ENCODE assay signal across 15 cellular contexts in the genomic region with DNA sequence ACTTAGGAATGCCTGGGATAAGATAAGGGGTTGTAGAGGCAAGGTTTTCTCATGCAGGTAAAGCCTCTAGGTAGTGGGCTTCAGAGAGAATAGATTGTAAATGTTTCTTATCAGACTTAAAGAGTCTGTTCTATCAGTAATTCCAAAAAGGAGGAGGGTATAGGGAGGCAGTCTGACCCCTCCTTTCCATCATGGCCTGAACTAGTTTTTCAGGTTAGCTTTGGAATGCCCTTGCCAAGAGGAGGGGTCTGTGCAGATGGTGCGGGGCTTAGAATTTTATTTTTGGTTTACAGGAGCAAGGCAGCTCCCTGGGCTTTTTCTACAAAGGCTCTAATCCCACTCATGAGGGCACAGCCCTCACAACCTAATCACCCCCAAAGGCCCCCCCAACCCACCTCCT.
DNase-seq lines count a peak whose midpoint lies in the region; ATAC-seq and TF ChIP-seq lines count a peak whose summit lies in the region.
"Had no signal": no experiment of that assay in that cellular context is flagged by ENCODE, and none has a peak within 500 bp of the region (broad histone marks: within the 10 kb centered on the region; RNA-seq: fewer than 3 reads in every experiment).

No MANE protein-coding gene starts in this region.

- CTCF ChIA-PET in Caco-2 (lab: Charles Lee) (no interaction called here), PC-9 (lab: Charles Lee) (no interaction called here)

- peak overlapping the region; percentile 43 for H2AK5ac ChIP-seq in mesendoderm (ENCODE audit: low read length)

- TF ChIP-seq CTCF in Caco-2 (IDR thresholded peaks at IDR 0.05; ENCODE audit: insufficient read depth in 1 of 2, low read depth in 1 of 2, low read length in 1 of 2, severe bottlenecking in 1 of 2, unreplicated experiment in 1 of 2) (no peak), PC-9 (conservative IDR thresholded peaks at IDR 0.05) (no peak), type B pancreatic cell (conservative IDR thresholded peaks at IDR 0.05) (no peak)

- no peak overlapping the region for H3K4me3 ChIP-seq in Caco-2 (ENCODE audit: low read depth, low read length)
- H3K4me3 ChIP-seq in PC-9 = no peak overlapping the region
- H3K4me3 ChIP-seq in mesendoderm (ENCODE audit: low read length) = no peak overlapping the region
- H3K4me3 ChIP-seq: BLaER1 treated with 17β-estradiol and CSF1 and Interleukin-3, amounts not matched to agents 10 nM and 100 nM; HAP-1; K562 had no signal

- H3K9me3 ChIP-seq in Caco-2 (peaks cover 10% of the 10 kb centered on the region), PC-9 (ENCODE audit: insufficient read depth, low read depth) (0 out of 2 replicates have a peak, but pooled peaks cover 4% of the 10 kb centered on the region)
- H3K9me3 ChIP-seq: HAP-1 had no signal

- no peak overlapping the region for H2BK5ac ChIP-seq in mesendoderm (ENCODE audit: low read length)

- H3K56ac ChIP-seq in mesendoderm (ENCODE audit: low read length) = peak overlapping the region; percentile 31

- H3K27ac Mint-ChIP-seq in Caco-2 (ENCODE audit: unreplicated experiment) (peak overlapping the region; percentile 89), type B pancreatic cell (peak overlapping the region; percentile 80)
- H3K27ac Mint-ChIP-seq: B cell had no signal

- no peak overlapping the region for H2BK120ac ChIP-seq in mesendoderm (ENCODE audit: low read depth, low read length)

- H2BK15ac ChIP-seq in mesendoderm (replicated peaks; ENCODE audit: low read depth) = no peak overlapping the region

- POLR2A ChIA-PET in Caco-2 (lab: Charles Lee) (no interaction called here), PC-9 (lab: Charles Lee; ENCODE audit: unreplicated experiment) (no interaction called here)

- no CpG with 5 or more reads among the region's 1 CpG for WGBS in mesendoderm (ENCODE audit: extremely low coverage, insufficient coverage, low lambda C conversion rate)

- no peaks in the 10 kb centered on the region for H3K27me3 Mint-ChIP-seq in Caco-2 (ENCODE audit: insufficient read depth, unreplicated experiment)
- H3K27me3 Mint-ChIP-seq in type B pancreatic cell = no peaks in the 10 kb centered on the region
- H3K27me3 Mint-ChIP-seq: B cell had no signal

- peak overlapping the region; percentile 62 for H3K18ac ChIP-seq in mesendoderm (ENCODE audit: low read length)

- no peak overlapping the region for H3K23ac ChIP-seq in mesendoderm (ENCODE audit: low read length)

- no peaks in the 10 kb centered on the region for H3F3A ChIP-seq in PC-9 (ENCODE audit: insufficient read depth, low read depth)

- peak overlapping the region; percentile 0 for H3K4me3 Mint-ChIP-seq in Caco-2 (ENCODE audit: unreplicated experiment)
- peak overlapping the region; percentile 48 for H3K4me3 Mint-ChIP-seq in type B pancreatic cell
- H3K4me3 Mint-ChIP-seq: B cell had no signal

- no peak overlapping the region for H2AFZ ChIP-seq in PC-9

- H3K79me1 ChIP-seq in mesendoderm (ENCODE audit: low read length) = no peaks in the 10 kb centered on the region

- H4K20me1 ChIP-seq in PC-9 (ENCODE audit: insufficient read depth) = no peaks in the 10 kb centered on the region
- H4K20me1 ChIP-seq: BLaER1 treated with 17β-estradiol and CSF1 and Interleukin-3, amounts not matched to agents 10 nM and 100 nM had no signal

- no TSS peak for BruUV-seq in Caco-2 (replicated peaks; lab: Mats Ljungman, UMichigan)
- no TSS peak for BruUV-seq in PC-9 (replicated peaks; lab: Mats Ljungman, UMichigan)

- no peak overlapping the region for H4K5ac ChIP-seq in mesendoderm (ENCODE audit: low read length)

- H3K9me2 ChIP-seq in PC-9 (ENCODE audit: insufficient read depth) = no peaks in the 10 kb centered on the region

- H3K4me1 Mint-ChIP-seq in Caco-2 (ENCODE audit: low read depth, unreplicated experiment) (peaks cover 48% of the 10 kb centered on the region), type B pancreatic cell (ENCODE audit: unreplicated experiment) (peaks cover 42% of the 10 kb centered on the region)

- H3K4me1 ChIP-seq in Caco-2 = peaks cover 55% of the 10 kb centered on the region
- peaks cover 10% of the 10 kb centered on the region for H3K4me1 ChIP-seq in PC-9 (replicated peaks; ENCODE audit: insufficient read depth)
- H3K4me1 ChIP-seq in mesendoderm (ENCODE audit: control insufficient read depth, low read depth, low read length) = peaks cover 1% of the 10 kb centered on the region

- no peak overlapping the region for H4K8ac ChIP-seq in mesendoderm (ENCODE audit: low read depth, low read length)

- no peak overlapping the region for H3K9ac ChIP-seq in mesendoderm (ENCODE audit: low read length)
- H3K9ac ChIP-seq: BLaER1 treated with 17β-estradiol and CSF1 and Interleukin-3, amounts not matched to agents 10 nM and 100 nM had no signal

- DNase-seq in Caco-2 (peak; percentile 67 to 71), PC-9 (no peak), mesendoderm (peak; percentile 72), type B pancreatic cell (ENCODE audit: extremely low spot score, unreplicated experiment) (no peak)
- DNase-seq: DMS153, DMS79, GF-D8, IMR-90 had no signal

- H3K9me3 Mint-ChIP-seq in Caco-2 (ENCODE audit: unreplicated experiment) (peaks cover 22% of the 10 kb centered on the region), type B pancreatic cell (peaks cover 13% of the 10 kb centered on the region)

- H3K36me3 Mint-ChIP-seq in Caco-2 (ENCODE audit: insufficient read depth, unreplicated experiment) (peaks cover 13% of the 10 kb centered on the region), type B pancreatic cell (no peaks in the 10 kb centered on the region)

- H3K4ac ChIP-seq in mesendoderm (ENCODE audit: low read depth, low read length) = no peak overlapping the region

- H3K27me3 ChIP-seq in Caco-2 (replicated peaks; ENCODE audit: control insufficient read depth, insufficient read depth, low read length) = no peaks in the 10 kb centered on the region
- no peaks in the 10 kb centered on the region for H3K27me3 ChIP-seq in PC-9 (ENCODE audit: insufficient read depth, low read depth)
- H3K27me3 ChIP-seq in mesendoderm (ENCODE audit: insufficient read depth, low read length, poor library complexity) = no peaks in the 10 kb centered on the region
- H3K27me3 ChIP-seq: BLaER1 treated with 17β-estradiol and CSF1 and Interleukin-3, amounts not matched to agents 10 nM and 100 nM had no signal

- H3K4me2 ChIP-seq in PC-9 (0 out of 2 replicates have a peak overlapping the region, but pooled peaks have one; percentile 5), mesendoderm (ENCODE audit: low read length) (no peak overlapping the region)
- H3K4me2 ChIP-seq: BLaER1 treated with 17β-estradiol and CSF1 and Interleukin-3, amounts not matched to agents 10 nM and 100 nM had no signal

- intact Hi-C loops in Caco-2 (cut with micrococcal nuclease; ENCODE audit: unreplicated experiment) (loop anchor here (2.0 to 5.0 kb wide), 2 partner anchors 80 to 104 kb away; no protein-coding TSS in a partner anchor), PC-9 (cut with micrococcal nuclease; ENCODE audit: unreplicated experiment) (no loop called here)

- H3K79me2 ChIP-seq in PC-9 (ENCODE audit: low read depth) (no peaks in the 10 kb centered on the region), mesendoderm (ENCODE audit: control insufficient read depth, insufficient read depth, low read length) (no peaks in the 10 kb centered on the region)

- H3K36me3 ChIP-seq in Caco-2 (ENCODE audit: control insufficient read depth, insufficient read depth, low read length) (no peaks in the 10 kb centered on the region), PC-9 (ENCODE audit: low read depth) (no peaks in the 10 kb centered on the region), mesendoderm (ENCODE audit: control insufficient read depth, insufficient read depth, low read length) (no peaks in the 10 kb centered on the region)
- H3K36me3 ChIP-seq: BLaER1 treated with 17β-estradiol and CSF1 and Interleukin-3, amounts not matched to agents 10 nM and 100 nM; HAP-1 had no signal

- ATAC-seq in HG03095 (IDR thresholded peaks at IDR 0.05; ENCODE audit: unreplicated experiment) = no peak
- no peak for ATAC-seq in HG02763 (IDR thresholded peaks at IDR 0.05; ENCODE audit: unreplicated experiment)
- no peak for ATAC-seq in GM21619 (IDR thresholded peaks at IDR 0.05; ENCODE audit: unreplicated experiment)
- ATAC-seq: K562 had no signal

- H3K27ac ChIP-seq in PC-9 (no peak overlapping the region), mesendoderm (ENCODE audit: low read depth, low read length) (no peak overlapping the region)
- H3K27ac ChIP-seq: BLaER1 treated with 17β-estradiol and CSF1 and Interleukin-3, amounts not matched to agents 10 nM and 100 nM had no signal

Comparison
In these comparisons a context has a peak if more than half of its experiments do, and no peak if none do; other contexts are left out.
1. DNase-seq: peak in Caco-2 (2 of 2) and mesendoderm (single experiment); none in PC-9 (0 of 2) and type B pancreatic cell (single experiment).